In the genomic region with DNA sequence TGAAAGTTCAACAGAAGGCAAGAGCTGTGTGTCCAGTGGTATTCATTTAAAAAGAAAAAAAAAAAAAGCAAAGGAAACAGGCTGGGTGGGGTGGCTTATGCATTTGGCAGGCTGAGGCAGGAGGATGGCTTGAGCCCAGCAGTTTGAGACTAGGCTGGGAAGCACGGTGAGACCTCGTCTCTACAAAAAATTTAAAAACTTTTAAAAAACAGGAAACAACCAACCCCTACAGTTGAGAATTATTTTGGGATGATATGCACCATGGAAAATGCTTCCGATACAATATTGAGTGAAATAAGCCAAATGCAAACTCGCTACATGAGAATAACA, we compare ENCODE assay signal across 25 cellular contexts. TPM values are rescaled to one million over a fixed set of nuclear protein-coding genes. Genes with fewer than 3 reads are reported as not detected.
A peak's percentile ranks its signal among the peaks of the same experiment; 100 is the strongest.
DNase-seq lines count a peak whose midpoint lies in the region; ATAC-seq, FAIRE-seq and TF ChIP-seq lines count a peak whose summit lies in the region.
"Had no signal": no experiment of that assay in that cellular context is flagged by ENCODE, and none has a peak within 500 bp of the region (broad histone marks: within the 10 kb centered on the region; RNA-seq: fewer than 3 reads in every experiment).

No MANE protein-coding gene starts in this region.

- H3K79me2 ChIP-seq in HepG2 (ENCODE audit: insufficient read depth, low read length): no peaks in the 10 kb centered on the region

- H3K27me3 ChIP-seq in liver (ENCODE audit: control insufficient read depth in 4 of 4, insufficient read depth in 4 of 4, low read length in 3 of 4) (no peaks in the 10 kb centered on the region), HepG2 (ENCODE audit: control insufficient read depth in 1 of 2, insufficient read depth in 2 of 2, low read length in 2 of 2) (peaks cover 2 to 23% of the 10 kb centered on the region in 2 experiments; a peak in 3 of 5 replicates), heart left ventricle (no peaks in the 10 kb centered on the region)
- H3K27me3 ChIP-seq: ovary, Peyer's patch had no signal

- no peak for TF ChIP-seq CTCF in liver (IDR thresholded peaks at IDR 0.05; ENCODE audit: low read depth, low read length, missing input control)
- no peak for TF ChIP-seq CTCF in HepG2 (CRISPR knock-in tag; IDR thresholded peaks at IDR 0.05)
- no peak for TF ChIP-seq CTCF in heart left ventricle (IDR thresholded peaks at IDR 0.05)
- TF ChIP-seq CTCF in nephron (IDR thresholded peaks at IDR 0.05; ENCODE audit: unreplicated experiment in 3 of 3): no peak
- no peak for TF ChIP-seq CTCF in RWPE1 (conservative IDR thresholded peaks at IDR 0.05; ENCODE audit: low read depth)

- 77% methylated on average over 4 of the region's 4 CpGs for WGBS in liver
- 41% methylated on average over 4 of the region's 4 CpGs for WGBS in HepG2 (ENCODE audit: low lambda C conversion rate)
- WGBS in heart left ventricle, 4 donors: 43 to 51% (median 47%) methylated on average over 4 of the region's 4 CpGs

- H3K9me3 Mint-ChIP-seq in nephron: no peaks in the 10 kb centered on the region
- no peaks in the 10 kb centered on the region for H3K9me3 Mint-ChIP-seq in activated CD4-positive, alpha-beta memory T cell treated with anti-CD3 and anti-CD28 coated beads, Interleukin-2, amount 10 ng/mL, durations not matched to agents 7 days and 5 days
- H3K9me3 Mint-ChIP-seq: activated naive CD4-positive, alpha-beta T cell treated with anti-CD3 and anti-CD28 coated beads for 36 hours; activated T-cell treated with anti-CD3 and anti-CD28 coated beads, Interleukin-2, amount 50 U/mL, for 4 hours; naive thymus-derived CD8-positive, alpha-beta T cell; T-helper 1 cell treated with Interleukin-12 subunit alpha and Interleukin-12 subunit beta and Interleukin-4 antibody, amounts not matched to agents 30 μg/mL and 1 μg/mL, for 36 hours had no signal

- no peak overlapping the region for H3K27ac ChIP-seq in liver (ENCODE audit: low read depth in 1 of 2, low read length in 2 of 2)
- no peak overlapping the region for H3K27ac ChIP-seq in HepG2 (ENCODE audit: extremely low read length, insufficient read depth, low read length)
- H3K27ac ChIP-seq in heart left ventricle: peak overlapping the region in 11 of 12 donors; percentile 41 to 84 (median 71)
- no peak overlapping the region for H3K27ac ChIP-seq in RWPE1
- H3K27ac ChIP-seq: ovary had no signal

- DNase-seq in HepG2 (ENCODE audit: low spot score) (no peak), heart left ventricle (peak in 3 of 5 donors; percentile 48 to 69 (median 48)), RWPE1 (ENCODE audit: low spot score) (no peak), SW 1271 (lab: John Stamatoyannopoulos, UW) (no peak)
- no peak for DNase-seq in activated CD4-positive, alpha-beta memory T cell treated with anti-CD3 and anti-CD28 coated beads, Interleukin-2, amount 10 ng/mL, durations not matched to agents 7 days and 5 days
- DNase-seq: activated naive CD4-positive, alpha-beta T cell treated with anti-CD3 and anti-CD28 coated beads for 36 hours; activated T-cell treated with anti-CD3 and anti-CD28 coated beads, Interleukin-2, amount 50 U/mL, for 4 hours; amniotic stem cell; DMS53; GDM1; KG1; kidney glomerular epithelial cell; naive thymus-derived CD8-positive, alpha-beta T cell; NCI-H510A treated with DMSO at 0.1 percent for 48 hours; NK-92 treated with Interleukin-12 subunit alpha and Interleukin-12 subunit beta, amount 100 ng/mL, for 24 hours; ovary; Peyer's patch had no signal

- no peaks in the 10 kb centered on the region for H3K36me3 ChIP-seq in liver (ENCODE audit: control insufficient read depth in 4 of 4, insufficient read depth in 3 of 4, low read depth in 1 of 4, low read length in 3 of 4)
- no peaks in the 10 kb centered on the region for H3K36me3 ChIP-seq in HepG2 (replicated peaks in 1 of 2; ENCODE audit: control insufficient read depth in 1 of 2, insufficient read depth in 2 of 2, low read length in 2 of 2)
- peaks cover 0 to 7% (median 0%) of the 10 kb centered on the region in 9 donors for H3K36me3 ChIP-seq in heart left ventricle
- H3K36me3 ChIP-seq: ovary, Peyer's patch had no signal

- no peak overlapping the region for H3K4me3 ChIP-seq in liver (ENCODE audit: low read depth in 1 of 3, low read length in 3 of 3)
- no peak overlapping the region for H3K4me3 ChIP-seq in HepG2 (replicated peaks in 1 of 3; ENCODE audit: insufficient read depth in 1 of 3, low read depth in 2 of 3, low read length in 3 of 3)
- peak overlapping the region in 3 of 12 donors; percentile 5 to 26 (median 9) for H3K4me3 ChIP-seq in heart left ventricle
- H3K4me3 ChIP-seq: ovary, Peyer's patch had no signal

- no peak for FAIRE-seq in HepG2 (lab: Jason Lieb, UNC)
- FAIRE-seq: A204.1, colon had no signal

- peak overlapping the region in 1 of 3 experiments; percentile 59 for H3K4me3 Mint-ChIP-seq in nephron
- H3K4me3 Mint-ChIP-seq in activated CD4-positive, alpha-beta memory T cell treated with anti-CD3 and anti-CD28 coated beads, Interleukin-2, amount 10 ng/mL, durations not matched to agents 7 days and 5 days: no peak overlapping the region
- H3K4me3 Mint-ChIP-seq: activated naive CD4-positive, alpha-beta T cell treated with anti-CD3 and anti-CD28 coated beads for 36 hours; activated T-cell treated with anti-CD3 and anti-CD28 coated beads, Interleukin-2, amount 50 U/mL, for 4 hours; naive thymus-derived CD8-positive, alpha-beta T cell; T-helper 1 cell treated with Interleukin-12 subunit alpha and Interleukin-12 subunit beta and Interleukin-4 antibody, amounts not matched to agents 30 μg/mL and 1 μg/mL, for 36 hours; type B pancreatic cell had no signal

- H3K9me3 ChIP-seq in liver (ENCODE audit: control insufficient read depth in 4 of 4, low read length in 3 of 4) (no peaks in the 10 kb centered on the region), HepG2 (ENCODE audit: low read length) (no peaks in the 10 kb centered on the region), heart left ventricle (no peaks in the 10 kb centered on the region)
- H3K9me3 ChIP-seq: ovary, Peyer's patch had no signal

- TF ChIP-seq EP300 in HepG2 (IDR thresholded peaks at IDR 0.05; ENCODE audit: low read depth in 2 of 2, low read length in 2 of 2) (no peak), HepG2 (CRISPR knock-in tag; IDR thresholded peaks at IDR 0.05; ENCODE audit: borderline replicate concordance) (no peak)

- CTCF ChIA-PET in HepG2 (lab: Yijun Ruan, JAX; ENCODE audit: low intra/inter-chr PET ratio, low total read pairs) (no interaction called here), RWPE1 (lab: Yijun Ruan, JAX) (no interaction called here)
- CTCF ChIA-PET in activated CD4-positive, alpha-beta memory T cell treated with anti-CD3 and anti-CD28 coated beads, Interleukin-2, amount 10 ng/mL, durations not matched to agents 7 days and 5 days (lab: Charles Lee): no interaction called here

- H2AFZ ChIP-seq in HepG2 (ENCODE audit: low read length): no peak overlapping the region

- no peaks in the 10 kb centered on the region for H4K20me1 ChIP-seq in HepG2 (ENCODE audit: insufficient read depth, low read length)

- in situ Hi-C loops in HepG2 (cut with HindIII; ENCODE audit: extremely low pct_ligation_motif_present, low pct_unique_long_range_greater_than_20kb): no loop called here

- H3K36me3 Mint-ChIP-seq in nephron (ENCODE audit: low read depth): no peaks in the 10 kb centered on the region
- peaks cover 18% of the 10 kb centered on the region for H3K36me3 Mint-ChIP-seq in activated CD4-positive, alpha-beta memory T cell treated with anti-CD3 and anti-CD28 coated beads, Interleukin-2, amount 10 ng/mL, durations not matched to agents 7 days and 5 days (ENCODE audit: low read depth)
- H3K36me3 Mint-ChIP-seq: type B pancreatic cell had no signal

- H3K4me1 ChIP-seq in liver (ENCODE audit: control insufficient read depth in 4 of 4, insufficient read depth in 4 of 4, low read length in 3 of 4) (peaks cover 1 to 13% (median 6%) of the 10 kb centered on the region in 4 donors), HepG2 (ENCODE audit: insufficient read depth, low read length) (peaks cover 15% of the 10 kb centered on the region), heart left ventricle (peaks cover 0 to 63% (median 42%) of the 10 kb centered on the region in 12 donors)

- H3K9ac ChIP-seq in liver (ENCODE audit: low read depth in 1 of 2, low read length in 2 of 2) (no peak overlapping the region), HepG2 (ENCODE audit: insufficient read depth, low read depth, low read length) (no peak overlapping the region)

- ATAC-seq in HepG2 (no peak), heart left ventricle (peak; percentile 12 to 52 (median 31)), GM18907 (IDR thresholded peaks at IDR 0.05; ENCODE audit: unreplicated experiment) (no peak)
- ATAC-seq: activated T-cell treated with anti-CD3 and anti-CD28 coated beads, Interleukin-2, amount 50 U/mL, for 4 hours; esophagus mucosa; naive thymus-derived CD8-positive, alpha-beta T cell had no signal

- intact Hi-C loops in HepG2 (cut with micrococcal nuclease; ENCODE audit: unreplicated experiment) (no loop called here), heart left ventricle (cut with DNase I) (loop anchor here in 2 of 10 donors (2.0 kb wide), 1 partner anchor 14 kb away; no protein-coding TSS in a partner anchor)

- peaks cover 18% of the 10 kb centered on the region for H3K4me1 Mint-ChIP-seq in nephron
- H3K4me1 Mint-ChIP-seq in activated CD4-positive, alpha-beta memory T cell treated with anti-CD3 and anti-CD28 coated beads, Interleukin-2, amount 10 ng/mL, durations not matched to agents 7 days and 5 days: peaks cover 21% of the 10 kb centered on the region

- POLR2A ChIA-PET in HepG2 (lab: Yijun Ruan, JAX) (no interaction called here), RWPE1 (lab: Yijun Ruan, JAX; ENCODE audit: low non-redundant PET) (no interaction called here)
- POLR2A ChIA-PET in activated CD4-positive, alpha-beta memory T cell treated with anti-CD3 and anti-CD28 coated beads, Interleukin-2, amount 10 ng/mL, durations not matched to agents 7 days and 5 days (lab: Charles Lee): interaction anchor here (1.0 kb wide), 1 partner anchor 44 kb away, joined by 3 read pairs; a partner anchor contains a TSS

- TF ChIP-seq RAD21 in liver (IDR thresholded peaks at IDR 0.05) (no peak), HepG2 (CRISPR knock-in tag; IDR thresholded peaks at IDR 0.05) (no peak)

- H3K27ac Mint-ChIP-seq in nephron: peak overlapping the region in 2 of 3 experiments; percentile 16 to 34
- no peak overlapping the region for H3K27ac Mint-ChIP-seq in activated CD4-positive, alpha-beta memory T cell treated with anti-CD3 and anti-CD28 coated beads, Interleukin-2, amount 10 ng/mL, durations not matched to agents 7 days and 5 days
- H3K27ac Mint-ChIP-seq: activated naive CD4-positive, alpha-beta T cell treated with anti-CD3 and anti-CD28 coated beads for 36 hours; T-helper 1 cell treated with Interleukin-12 subunit alpha and Interleukin-12 subunit beta and Interleukin-4 antibody, amounts not matched to agents 30 μg/mL and 1 μg/mL, for 36 hours; type B pancreatic cell had no signal

- no TSS peak for BruUV-seq in HepG2 (replicated peaks; lab: Mats Ljungman, UMichigan)

- H3K4me2 ChIP-seq in HepG2 (ENCODE audit: low read depth, low read length): no peak overlapping the region

- peaks cover 2% of the 10 kb centered on the region for H3K27me3 Mint-ChIP-seq in nephron (ENCODE audit: low read depth)
- H3K27me3 Mint-ChIP-seq in activated CD4-positive, alpha-beta memory T cell treated with anti-CD3 and anti-CD28 coated beads, Interleukin-2, amount 10 ng/mL, durations not matched to agents 7 days and 5 days: no peaks in the 10 kb centered on the region

- TF ChIP-seq POLR2A in HepG2 (IDR thresholded peaks at IDR 0.05; ENCODE audit: insufficient read depth in 1 of 2, low read depth in 2 of 2, low read length in 2 of 2) (no peak), heart left ventricle (IDR thresholded peaks at IDR 0.05) (no peak)

RNA-seq across cellular contexts. Expression of a gene that starts 31.2 kb away (rescaled TPM):
- 10 to 100 TPM; 14.0 to 28.6 TPM for total RNA-seq in liver
- 10 to 100 TPM; 16.1 to 17.2 TPM for polyA plus RNA-seq in liver
- total RNA-seq in HepG2 (2016; rRNA removed; fragmentation: Illumina TruSeq; extraction: Trizol): 10.8 and 14.8 TPM in 2 replicates
- 8.0 and 13.0 TPM in 2 replicates for total RNA-seq in HepG2 (2016; cell fraction: cytosol; rRNA removed; fragmentation: Illumina TruSeq; extraction: Trizol; ENCODE audit: low read depth)
- total RNA-seq in HepG2 (2016; cell fraction: insoluble cytoplasmic fraction; rRNA removed; fragmentation: Illumina TruSeq; extraction: Trizol): 7.6 and 15.8 TPM in 2 replicates
- 16.2 and 20.0 TPM in 2 replicates for total RNA-seq in HepG2 (2016; cell fraction: membrane; rRNA removed; fragmentation: Illumina TruSeq; extraction: Trizol)
- total RNA-seq in HepG2 (2016; cell fraction: nucleus; rRNA removed; fragmentation: Illumina TruSeq; extraction: Trizol): 20.9 and 28.1 TPM in 2 replicates
- polyA plus RNA-seq in HepG2 (2011; rRNA removed): 39.5 and 39.6 TPM in 2 replicates
- polyA plus RNA-seq in HepG2 (2011; cell fraction: cytosol; rRNA removed): 19.5 and 25.1 TPM in 2 replicates
- polyA plus RNA-seq in HepG2 (2011; cell fraction: nucleus; rRNA removed): 126 and 152 TPM in 2 replicates
- 18.3 and 19.5 TPM in 2 replicates for polyA plus RNA-seq in HepG2 (2012)
- polyA plus RNA-seq in HepG2 (2016; cell fraction: cytosol; fragmentation: Illumina TruSeq; extraction: Trizol; ENCODE audit: low read depth): 10.6 and 15.8 TPM in 2 replicates
- 14.2 and 24.0 TPM in 2 replicates for polyA plus RNA-seq in HepG2 (2016; cell fraction: insoluble cytoplasmic fraction; fragmentation: Illumina TruSeq; extraction: Trizol; ENCODE audit: low read depth)
- 22.4 and 27.8 TPM in 2 replicates for polyA plus RNA-seq in HepG2 (2016; cell fraction: membrane; fragmentation: Illumina TruSeq; extraction: Trizol; ENCODE audit: low read depth)
- polyA plus RNA-seq in HepG2 (2016; cell fraction: nucleus; fragmentation: Illumina TruSeq; extraction: Trizol; ENCODE audit: insufficient read depth, low read depth): 91.6 and 101 TPM in 2 replicates
- polyA minus RNA-seq in HepG2 (2011; rRNA and poly(A)+ RNA removed; ENCODE audit: low replicate concordance): 47.1 and 49.5 TPM in 2 replicates
- 13.8 and 15.2 TPM in 2 replicates for polyA minus RNA-seq in HepG2 (2011; cell fraction: cytosol; rRNA and poly(A)+ RNA removed)
- polyA minus RNA-seq in HepG2 (2011; cell fraction: nucleus; rRNA and poly(A)+ RNA removed): 62.4 and 69.0 TPM in 2 replicates
- total RNA-seq in heart left ventricle: 10 to 100 TPM in 8 of 9 donors, 1 to 10 TPM in 1; 9.7 to 42.5 (median 11.1) TPM
- polyA plus RNA-seq in heart left ventricle: 10 to 100 TPM; 16.3 to 16.8 TPM
- 10 to 100 TPM; 98.0 to 98.6 TPM for total RNA-seq in activated CD4-positive, alpha-beta memory T cell treated with anti-CD3 and anti-CD28 coated beads, Interleukin-2, amount 10 ng/mL, durations not matched to agents 7 days and 5 days

RNA-seq across cellular contexts. Expression of a gene that starts 44.3 kb away (rescaled TPM):
- total RNA-seq in liver (10 to 100 TPM; 31.7 to 60.7 TPM), HepG2 (2016; rRNA removed; fragmentation: Illumina TruSeq; extraction: Trizol) (142 and 153 TPM in 2 replicates), heart left ventricle (100 to 1,000 TPM in 2 of 9 donors, 10 to 100 TPM in 7; 55.8 to 130 (median 68.5) TPM)
- polyA plus RNA-seq in liver (10 to 100 TPM; 61.8 to 95.5 TPM), HepG2 (2011; rRNA removed) (158 and 167 TPM in 2 replicates), heart left ventricle (100 to 1,000 TPM in 1 of 2 donors, 10 to 100 TPM in 1; 73.7 to 209 TPM)
- total RNA-seq in HepG2 (2016; cell fraction: cytosol; rRNA removed; fragmentation: Illumina TruSeq; extraction: Trizol; ENCODE audit: low read depth): 85.2 and 85.6 TPM in 2 replicates
- total RNA-seq in HepG2 (2016; cell fraction: insoluble cytoplasmic fraction; rRNA removed; fragmentation: Illumina TruSeq; extraction: Trizol): 148 and 152 TPM in 2 replicates
- total RNA-seq in HepG2 (2016; cell fraction: membrane; rRNA removed; fragmentation: Illumina TruSeq; extraction: Trizol): 114 and 119 TPM in 2 replicates
- total RNA-seq in HepG2 (2016; cell fraction: nucleus; rRNA removed; fragmentation: Illumina TruSeq; extraction: Trizol): 83.0 and 87.0 TPM in 2 replicates
- 161 and 264 TPM in 2 replicates for polyA plus RNA-seq in HepG2 (2011; cell fraction: cytosol; rRNA removed)
- polyA plus RNA-seq in HepG2 (2011; cell fraction: nucleus; rRNA removed): 321 and 379 TPM in 2 replicates
- 91.4 and 129 TPM in 2 replicates for polyA plus RNA-seq in HepG2 (2012)
- 122 and 142 TPM in 2 replicates for polyA plus RNA-seq in HepG2 (2016; cell fraction: cytosol; fragmentation: Illumina TruSeq; extraction: Trizol; ENCODE audit: low read depth)
- polyA plus RNA-seq in HepG2 (2016; cell fraction: insoluble cytoplasmic fraction; fragmentation: Illumina TruSeq; extraction: Trizol; ENCODE audit: low read depth): 167 and 186 TPM in 2 replicates
- 126 and 131 TPM in 2 replicates for polyA plus RNA-seq in HepG2 (2016; cell fraction: membrane; fragmentation: Illumina TruSeq; extraction: Trizol; ENCODE audit: low read depth)
- polyA plus RNA-seq in HepG2 (2016; cell fraction: nucleus; fragmentation: Illumina TruSeq; extraction: Trizol; ENCODE audit: insufficient read depth, low read depth): 177 and 185 TPM in 2 replicates
- 143 and 197 TPM in 2 replicates for polyA minus RNA-seq in HepG2 (2011; rRNA and poly(A)+ RNA removed; ENCODE audit: low replicate concordance)
- polyA minus RNA-seq in HepG2 (2011; cell fraction: cytosol; rRNA and poly(A)+ RNA removed): 41.3 and 41.8 TPM in 2 replicates
- polyA minus RNA-seq in HepG2 (2011; cell fraction: nucleus; rRNA and poly(A)+ RNA removed): 91.3 and 103 TPM in 2 replicates
- total RNA-seq in activated CD4-positive, alpha-beta memory T cell treated with anti-CD3 and anti-CD28 coated beads, Interleukin-2, amount 10 ng/mL, durations not matched to agents 7 days and 5 days: 10 to 100 TPM; 57.7 to 58.9 TPM

Comparison
In these comparisons a context has a peak if more than half of its experiments do, and no peak if none do; other contexts are left out.
1. H3K27ac ChIP-seq: peak in heart left ventricle (11 of 12); none in liver (0 of 2), HepG2 (single experiment) and RWPE1 (single experiment).
2. ATAC-seq: peak in heart left ventricle (4 of 4); none in HepG2 (single experiment) and GM18907 (single experiment).
3. DNase-seq: peak in heart left ventricle (3 of 5); none in HepG2 (single experiment), RWPE1 (single experiment), activated CD4-positive, alpha-beta memory T cell treated with anti-CD3 and anti-CD28 coated beads, Interleukin-2, amount 10 ng/mL, durations not matched to agents 7 days and 5 days (single experiment) and SW 1271 (0 of 2).